ENCODE assay signal across 7 cellular contexts in genomic region chr19:45509692-45510015, GRCh38. TPM values are rescaled to one million over a fixed set of nuclear protein-coding genes. Genes with fewer than 3 reads are reported as not detected.
DNase-seq lines count a peak whose midpoint lies in the region; ATAC-seq and TF ChIP-seq lines count a peak whose summit lies in the region.

No MANE protein-coding gene starts in this region.

- H3K4me1 ChIP-seq in HEK293 (ENCODE audit: control insufficient read depth, insufficient read depth, low read length) = peaks cover 15% of the 10 kb centered on the region
- H3K4me1 ChIP-seq in iPS-18a (ENCODE audit: control insufficient read depth, low read depth, low read length) = peaks cover 8% of the 10 kb centered on the region

- peak overlapping the region; percentile 41 for H3K9ac ChIP-seq in iPS-18a (ENCODE audit: low read length)

- H3K4me1 Mint-ChIP-seq in activated T-helper 2 cell treated with anti-CD3 and anti-CD28 coated beads, Interferon-gamma antibody, Interleukin-2, Interleukin-4, amounts not matched to agents 10 μg/mL and 5 μg/mL and 100 μg/mL, durations not matched to agents 14 hours and 24 hours and 36 hours (ENCODE audit: low read depth) = peaks cover 39% of the 10 kb centered on the region
- peaks cover 69% of the 10 kb centered on the region for H3K4me1 Mint-ChIP-seq in stimulated activated naive CD8-positive, alpha-beta T cell treated with anti-CD3 and anti-CD28 coated beads, Interleukin-15, amount 100 ng/mL, for 72 hours

- no peak for TF ChIP-seq CTCF in HEK293 (tag by site-specific recombination; IDR thresholded peaks at IDR 0.05)

- H3K9me3 Mint-ChIP-seq in activated T-helper 2 cell treated with anti-CD3 and anti-CD28 coated beads, Interferon-gamma antibody, Interleukin-2, Interleukin-4, amounts not matched to agents 10 μg/mL and 5 μg/mL and 100 μg/mL, durations not matched to agents 14 hours and 24 hours and 36 hours = no peaks in the 10 kb centered on the region
- no peaks in the 10 kb centered on the region for H3K9me3 Mint-ChIP-seq in stimulated activated naive CD8-positive, alpha-beta T cell treated with anti-CD3 and anti-CD28 coated beads, Interleukin-15, amount 100 ng/mL, for 72 hours

- intact Hi-C loops in activated T-helper 2 cell treated with anti-CD3 and anti-CD28 coated beads, Interferon-gamma antibody, Interleukin-2, Interleukin-4, amounts not matched to agents 10 μg/mL and 5 μg/mL and 100 μg/mL, durations not matched to agents 14 hours and 24 hours and 36 hours (cut with micrococcal nuclease) = loop anchor here (5.0 kb wide), 2 partner anchors 73 to 183 kb away; partner anchors contain the start of genes OPA3, QPCTL and SNRPD2

- DNase-seq in activated T-helper 2 cell treated with anti-CD3 and anti-CD28 coated beads, Interferon-gamma antibody, Interleukin-2, Interleukin-4, amounts not matched to agents 10 μg/mL and 5 μg/mL and 100 μg/mL, durations not matched to agents 14 hours and 24 hours and 36 hours (ENCODE audit: low spot score) = no peak
- no peak for DNase-seq in stimulated activated naive CD8-positive, alpha-beta T cell treated with anti-CD3 and anti-CD28 coated beads, Interleukin-15, amount 100 ng/mL, for 72 hours
- DNase-seq in activated gamma-delta T cell treated with Interleukin-2 at 50 U/mL for 16 hours = no peak
- no peak for DNase-seq in putamen (ENCODE audit: low spot score)

- peaks cover 41% of the 10 kb centered on the region for H3K36me3 Mint-ChIP-seq in activated T-helper 2 cell treated with anti-CD3 and anti-CD28 coated beads, Interferon-gamma antibody, Interleukin-2, Interleukin-4, amounts not matched to agents 10 μg/mL and 5 μg/mL and 100 μg/mL, durations not matched to agents 14 hours and 24 hours and 36 hours (ENCODE audit: low read depth)

- no peaks in the 10 kb centered on the region for H3K27me3 Mint-ChIP-seq in activated T-helper 2 cell treated with anti-CD3 and anti-CD28 coated beads, Interferon-gamma antibody, Interleukin-2, Interleukin-4, amounts not matched to agents 10 μg/mL and 5 μg/mL and 100 μg/mL, durations not matched to agents 14 hours and 24 hours and 36 hours (ENCODE audit: low read depth)
- H3K27me3 Mint-ChIP-seq in stimulated activated naive CD8-positive, alpha-beta T cell treated with anti-CD3 and anti-CD28 coated beads, Interleukin-15, amount 100 ng/mL, for 72 hours = no peaks in the 10 kb centered on the region

- peak overlapping the region; percentile 90 for H3K27ac Mint-ChIP-seq in activated T-helper 2 cell treated with anti-CD3 and anti-CD28 coated beads, Interferon-gamma antibody, Interleukin-2, Interleukin-4, amounts not matched to agents 10 μg/mL and 5 μg/mL and 100 μg/mL, durations not matched to agents 14 hours and 24 hours and 36 hours
- peak overlapping the region in 1 of 2 donors; percentile 24 for H3K27ac Mint-ChIP-seq in stimulated activated naive CD8-positive, alpha-beta T cell treated with anti-CD3 and anti-CD28 coated beads, Interleukin-15, amount 100 ng/mL, for 72 hours

- H3K27ac ChIP-seq in HEK293 (ENCODE audit: extremely low read depth, low read depth, low read length) = peak overlapping the region; percentile 53
- peak overlapping the region; percentile 78 for H3K27ac ChIP-seq in iPS-18a (ENCODE audit: low read length)

- H3K4me3 ChIP-seq in HEK293 (ENCODE audit: low read depth, low read length) = no peak overlapping the region; the same call in 1 of the 2 replicates
- H3K4me3 ChIP-seq in iPS-18a (ENCODE audit: low read length) = peak overlapping the region; percentile 83

- CTCF ChIA-PET in HEK293 (lab: Yijun Ruan, JAX) = interaction anchor here (0.6 to 4.5 kb wide), 6 partner anchors 17 to 373 kb away, joined by 3 to 17 read pairs (median 3); no protein-coding TSS in a partner anchor

- ATAC-seq in stimulated activated naive CD8-positive, alpha-beta T cell treated with anti-CD3 and anti-CD28 coated beads, Interleukin-15, amount 100 ng/mL, for 72 hours = no peak
- no peak for ATAC-seq in HG03521 (IDR thresholded peaks at IDR 0.05; ENCODE audit: unreplicated experiment)

- POLR2A ChIA-PET in HEK293 (lab: Yijun Ruan, JAX) = no interaction called here

- H3K9me3 ChIP-seq in HEK293 (ENCODE audit: control insufficient read depth, insufficient read depth, low read depth, low read length) (no peaks in the 10 kb centered on the region), iPS-18a (ENCODE audit: control insufficient read depth, low read depth, low read length) (no peaks in the 10 kb centered on the region)

- peak overlapping the region; percentile 99 for H3K4me3 Mint-ChIP-seq in activated T-helper 2 cell treated with anti-CD3 and anti-CD28 coated beads, Interferon-gamma antibody, Interleukin-2, Interleukin-4, amounts not matched to agents 10 μg/mL and 5 μg/mL and 100 μg/mL, durations not matched to agents 14 hours and 24 hours and 36 hours (ENCODE audit: low read depth)
- peak overlapping the region; percentile 88 to 96 for H3K4me3 Mint-ChIP-seq in stimulated activated naive CD8-positive, alpha-beta T cell treated with anti-CD3 and anti-CD28 coated beads, Interleukin-15, amount 100 ng/mL, for 72 hours

- no peaks in the 10 kb centered on the region for H3K36me3 ChIP-seq in HEK293 (ENCODE audit: control insufficient read depth in 2 of 2, insufficient read depth in 1 of 2, low read length in 2 of 2)
- H3K36me3 ChIP-seq in iPS-18a (ENCODE audit: control insufficient read depth, low read depth, low read length) = peaks cover 5% of the 10 kb centered on the region

- H3K27me3 ChIP-seq in iPS-18a (ENCODE audit: control insufficient read depth, insufficient read depth, low read length) = no peaks in the 10 kb centered on the region

TF ChIP-seq in HEK293, 187 proteins besides CTCF, POLR2A, EP300 and RAD21:
- TF ChIP-seq ZNF792 (tag by site-specific recombination; IDR thresholded peaks at IDR 0.05) (no peak), GLIS2 (tag by site-specific recombination; IDR thresholded peaks at IDR 0.05) (peak; percentile 82), KLF1 (tag by site-specific recombination; IDR thresholded peaks at IDR 0.05) (peak; percentile 28; the same call in 1 of the 2 replicates)

RNA-seq across cellular contexts. Expression of gene VASP, which starts 2.4 kb away (rescaled TPM):
- total RNA-seq in activated T-helper 2 cell treated with anti-CD3 and anti-CD28 coated beads, Interferon-gamma antibody, Interleukin-2, Interleukin-4, amounts not matched to agents 10 μg/mL and 5 μg/mL and 100 μg/mL, durations not matched to agents 14 hours and 24 hours and 36 hours = 232 and 244 TPM in 2 replicates

RNA-seq across cellular contexts. Expression of gene PPM1N, which starts 11.4 kb away (rescaled TPM):
- 2.5 and 3.1 TPM in 2 replicates for total RNA-seq in activated T-helper 2 cell treated with anti-CD3 and anti-CD28 coated beads, Interferon-gamma antibody, Interleukin-2, Interleukin-4, amounts not matched to agents 10 μg/mL and 5 μg/mL and 100 μg/mL, durations not matched to agents 14 hours and 24 hours and 36 hours

RNA-seq across cellular contexts. Expression of gene RTN2, which starts 12.8 kb away (rescaled TPM):
- 4.0 and 8.1 TPM in 2 replicates for total RNA-seq in activated T-helper 2 cell treated with anti-CD3 and anti-CD28 coated beads, Interferon-gamma antibody, Interleukin-2, Interleukin-4, amounts not matched to agents 10 μg/mL and 5 μg/mL and 100 μg/mL, durations not matched to agents 14 hours and 24 hours and 36 hours

RNA-seq across cellular contexts. Expression of gene FOSB, which starts 41.9 kb away (rescaled TPM):
- total RNA-seq in activated T-helper 2 cell treated with anti-CD3 and anti-CD28 coated beads, Interferon-gamma antibody, Interleukin-2, Interleukin-4, amounts not matched to agents 10 μg/mL and 5 μg/mL and 100 μg/mL, durations not matched to agents 14 hours and 24 hours and 36 hours = 10.2 and 10.9 TPM in 2 replicates
